ENCODE assay signal across 33 cellular contexts in genomic region chr6:43432009-43432945, GRCh38. TPM values are rescaled to one million over a fixed set of nuclear protein-coding genes. Genes with fewer than 3 reads are reported as not detected.
"Had no signal": no experiment of that assay in that cellular context is flagged by ENCODE, and none has a peak within 500 bp of the region (broad histone marks: within the 10 kb centered on the region; RNA-seq: fewer than 3 reads in every experiment).

No MANE protein-coding gene starts in this region.

- H3K4me2 ChIP-seq: KMS-11, SK-N-SH had no signal

- H3K27me3 Mint-ChIP-seq: activated CD4-positive, alpha-beta memory T cell treated with anti-CD3 and anti-CD28 coated beads, Interleukin-2, amount 10 ng/mL, durations not matched to agents 7 days and 5 days; activated CD4-positive, alpha-beta T cell treated with anti-CD3 and anti-CD28 coated beads, Interleukin-2, amount 10 ng/mL, durations not matched to agents 7 days and 5 days; activated naive CD8-positive, alpha-beta T cell; brain; IgD-negative memory B cell had no signal

- H3K4me3 ChIP-seq: cardiac muscle cell, MG63, SJCRH30 had no signal

- H3K4me3 Mint-ChIP-seq: activated CD4-positive, alpha-beta memory T cell treated with anti-CD3 and anti-CD28 coated beads, Interleukin-2, amount 10 ng/mL, durations not matched to agents 7 days and 5 days; activated CD4-positive, alpha-beta T cell treated with anti-CD3 and anti-CD28 coated beads, Interleukin-2, amount 10 ng/mL, durations not matched to agents 7 days and 5 days; activated naive CD4-positive, alpha-beta T cell treated with anti-CD3 and anti-CD28 coated beads for 36 hours; activated naive CD8-positive, alpha-beta T cell; brain; IgD-negative memory B cell had no signal

- H3K27ac Mint-ChIP-seq: activated CD4-positive, alpha-beta memory T cell treated with anti-CD3 and anti-CD28 coated beads, Interleukin-2, amount 10 ng/mL, durations not matched to agents 7 days and 5 days; activated CD4-positive, alpha-beta T cell treated with anti-CD3 and anti-CD28 coated beads, Interleukin-2, amount 10 ng/mL, durations not matched to agents 7 days and 5 days; activated naive CD4-positive, alpha-beta T cell treated with anti-CD3 and anti-CD28 coated beads for 36 hours; activated naive CD8-positive, alpha-beta T cell; brain; IgD-negative memory B cell had no signal

- H3K9ac ChIP-seq: KMS-11, SK-N-SH had no signal

- DNase-seq: activated CD4-positive, alpha-beta memory T cell treated with anti-CD3 and anti-CD28 coated beads, Interleukin-2, amount 10 ng/mL, durations not matched to agents 7 days and 5 days; activated CD4-positive, alpha-beta T cell treated with anti-CD3 and anti-CD28 coated beads, Interleukin-2, amount 10 ng/mL, durations not matched to agents 7 days and 5 days; activated CD4-positive, CD25-positive, alpha-beta regulatory T cell; activated CD8-positive, alpha-beta memory T cell treated with anti-CD3 and anti-CD28 coated beads, Interleukin-2, amount 50 U/mL, for 4 hours; activated gamma-delta T cell; activated naive CD4-positive, alpha-beta T cell treated with anti-CD3 and anti-CD28 coated beads for 36 hours; activated T-cell treated with anti-CD3 and anti-CD28 coated beads, Interleukin-2, amount 50 U/mL, for 1 hour; amygdala; MG63; MV-4-11; NCI-H1092 treated with DMSO at 0.1 percent for 48 hours; NCI-H1417 treated with DMSO at 0.1 percent for 48 hours; NCI-H1694; NCI-H2029; NCI-H2107; NCI-H2171 treated with DMSO at 0.1 percent for 48 hours; NCI-H345; NCI-H510A; NCI-H526 treated with DMSO at 0.1 percent for 48 hours; NCI-H82; OCI-M1; Right ventricle myocardium superior; RPMI8226; SJCRH30; SK-N-SH; T-helper 1 cell had no signal

- FAIRE-seq: astrocyte had no signal

- H3K9me3 Mint-ChIP-seq: activated CD4-positive, alpha-beta memory T cell treated with anti-CD3 and anti-CD28 coated beads, Interleukin-2, amount 10 ng/mL, durations not matched to agents 7 days and 5 days; activated CD4-positive, alpha-beta T cell treated with anti-CD3 and anti-CD28 coated beads, Interleukin-2, amount 10 ng/mL, durations not matched to agents 7 days and 5 days; activated naive CD4-positive, alpha-beta T cell treated with anti-CD3 and anti-CD28 coated beads for 36 hours; IgD-negative memory B cell had no signal

- H3K27me3 ChIP-seq: cardiac muscle cell, MG63, SJCRH30 had no signal

- H3K9me3 ChIP-seq: MG63, SJCRH30, SK-N-SH had no signal

- H3K27ac ChIP-seq: cardiac muscle cell, KMS-11, SJCRH30, VCaP had no signal

- H3K36me3 ChIP-seq: MG63, SJCRH30 had no signal

RNA-seq across cellular contexts. Expression of gene DLK2, which starts 23.1 kb away (rescaled TPM):
- total RNA-seq: activated CD4-positive, alpha-beta T cell treated with anti-CD3 and anti-CD28 coated beads, Interleukin-2, amount 10 ng/mL, durations not matched to agents 7 days and 5 days had no signal
- polyA plus RNA-seq: IgD-negative memory B cell had no signal
